8 cellular contexts compared by ENCODE assay signal in genomic region chr19:9834302-9834725, GRCh38. TPM values are rescaled to one million over a fixed set of nuclear protein-coding genes. Genes with fewer than 3 reads are reported as not detected.
DNase-seq lines count a peak whose midpoint lies in the region; ATAC-seq and TF ChIP-seq lines count a peak whose summit lies in the region.

No MANE protein-coding gene starts in this region.

- H3K9me3 ChIP-seq in PC-3 (ENCODE audit: low read length) = no peaks in the 10 kb centered on the region

- POLR2A ChIA-PET in PC-3 (lab: Charles Lee; ENCODE audit: unreplicated experiment) = no interaction called here

- H3K4me1 Mint-ChIP-seq in progenitor cell of endocrine pancreas (ENCODE audit: low read depth) = peaks cover 8% of the 10 kb centered on the region

- ATAC-seq in PC-3 (no peak), HG02642 (IDR thresholded peaks at IDR 0.05; ENCODE audit: poor library complexity, unreplicated experiment) (no peak)

- no peak overlapping the region for H2AFZ ChIP-seq in PC-3 (ENCODE audit: low read length)

- TF ChIP-seq CTCF in PC-3 (conservative IDR thresholded peaks at IDR 0.05; ENCODE audit: low read depth, low read length) (no peak), epithelial cell of esophagus (IDR thresholded peaks at IDR 0.05; ENCODE audit: insufficient read depth, low read depth, low read length, missing control alignments) (no peak), progenitor cell of endocrine pancreas (IDR thresholded peaks at IDR 0.05; ENCODE audit: unreplicated experiment) (no peak)

- no peak overlapping the region for H3K27ac Mint-ChIP-seq in progenitor cell of endocrine pancreas

- no peaks in the 10 kb centered on the region for H4K20me1 ChIP-seq in PC-3 (ENCODE audit: low read length)

- peaks cover 16% of the 10 kb centered on the region; the same call in 1 of the 2 replicates for H3K36me3 ChIP-seq in PC-3 (ENCODE audit: low read depth, low read length)

- H3K4me2 ChIP-seq in PC-3 (ENCODE audit: low read length) = no peak overlapping the region

- H3K9me2 ChIP-seq in PC-3 (replicated peaks; ENCODE audit: low read length) = no peaks in the 10 kb centered on the region

- peaks cover 5% of the 10 kb centered on the region for H3K36me3 Mint-ChIP-seq in progenitor cell of endocrine pancreas (ENCODE audit: insufficient read depth)

- DNase-seq in D341Med (ENCODE audit: low spot score) (peak; percentile 17), PC-3 (no peak), epithelial cell of esophagus (ENCODE audit: low read depth) (no peak), progenitor cell of endocrine pancreas (ENCODE audit: low spot score, unreplicated experiment) (no peak), inferior parietal cortex (ENCODE audit: extremely low spot score) (no peak), SW480 (ENCODE audit: low spot score) (no peak), NCI-H1436 treated with DMSO at 0.1 percent for 48 hours (lab: John Stamatoyannopoulos, UW) (no peak)

- no peak overlapping the region for H3K9ac ChIP-seq in PC-3 (ENCODE audit: low read length)

- no peak overlapping the region for H3K27ac ChIP-seq in PC-3 (ENCODE audit: low read length)

- no peaks in the 10 kb centered on the region for H3K27me3 ChIP-seq in PC-3 (ENCODE audit: low read length)

- intact Hi-C loops in PC-3 (cut with micrococcal nuclease) = no loop called here

- H3K4me3 ChIP-seq in PC-3 (ENCODE audit: low read length) (peak overlapping the region; percentile 99; the same call in 1 of the 2 replicates), epithelial cell of esophagus (ENCODE audit: low read length) (peak overlapping the region; percentile 75)

- no TSS peak for BruUV-seq in PC-3 (replicated peaks; lab: Mats Ljungman, UMichigan)

- H3K9me3 Mint-ChIP-seq in progenitor cell of endocrine pancreas (ENCODE audit: low read depth) = no peaks in the 10 kb centered on the region

- peaks cover 7% of the 10 kb centered on the region for H3K4me1 ChIP-seq in PC-3 (ENCODE audit: insufficient read depth, low read length)

- H3K4me3 Mint-ChIP-seq in progenitor cell of endocrine pancreas (ENCODE audit: low read depth) = peak overlapping the region; percentile 82

- no peaks in the 10 kb centered on the region for H3K27me3 Mint-ChIP-seq in progenitor cell of endocrine pancreas

- CTCF ChIA-PET in PC-3 (lab: Charles Lee) = no interaction called here

- H3F3A ChIP-seq in PC-3 (ENCODE audit: low read length, unreplicated experiment) = peaks cover 6% of the 10 kb centered on the region

- H3K79me2 ChIP-seq in PC-3 (ENCODE audit: low read length) = peaks cover 40% of the 10 kb centered on the region

RNA-seq across cellular contexts. Expression of gene PIN1, which starts 0.8 kb away (rescaled TPM):
- total RNA-seq in PC-3 (2014; rRNA removed) (314 and 349 TPM in 2 replicates), progenitor cell of endocrine pancreas (83.3 and 90.6 TPM in 2 replicates)

RNA-seq across cellular contexts. Expression of gene UBL5, which starts 6.6 kb away (rescaled TPM):
- 521 and 599 TPM in 2 replicates for total RNA-seq in PC-3 (2014; rRNA removed)
- 335 and 342 TPM in 2 replicates for total RNA-seq in progenitor cell of endocrine pancreas

RNA-seq across cellular contexts. Expression of gene FBXL12, which starts 15.4 kb away (rescaled TPM):
- total RNA-seq in PC-3 (2014; rRNA removed) (31.4 and 37.6 TPM in 2 replicates), progenitor cell of endocrine pancreas (30.9 and 32.0 TPM in 2 replicates)
